ENCODE assay signal across 17 cellular contexts in genomic region chr5:14296533-14297331, GRCh38.
DNase-seq lines count a peak whose midpoint lies in the region; ATAC-seq, FAIRE-seq and TF ChIP-seq lines count a peak whose summit lies in the region.
"Had no signal": no experiment of that assay in that cellular context is flagged by ENCODE, and none has a peak within 500 bp of the region (broad histone marks: within the 10 kb centered on the region; RNA-seq: fewer than 3 reads in every experiment).

No MANE protein-coding gene starts in this region.

- H4K20me1 ChIP-seq in IMR-90 (ENCODE audit: insufficient read depth, low read length): peaks cover 87% of the 10 kb centered on the region

- H3K4me2 ChIP-seq in IMR-90 (ENCODE audit: low read depth, low read length): no peak overlapping the region
- H3K4me2 ChIP-seq: KMS-11 had no signal

- dilution Hi-C loops in IMR-90 (cut with HindIII; ENCODE audit: low sequenced_read_pairs, unreplicated experiment): no loop called here

- H3K27ac ChIP-seq in IMR-90 (ENCODE audit: insufficient read depth, low read length) (peak overlapping the region; percentile 14; the same call in 1 of the 2 replicates), pancreas (no peak overlapping the region)
- H3K27ac ChIP-seq: C4-2B, KMS-11 had no signal

- H4K91ac ChIP-seq in IMR-90 (ENCODE audit: insufficient read depth, low read depth, low read length): no peak overlapping the region

- no peak overlapping the region for H2BK15ac ChIP-seq in IMR-90 (ENCODE audit: low read depth, low read length)

- ATAC-seq in IMR-90 (ENCODE audit: low read depth): no peak
- peak in 3 of 4 donors; percentile 22 to 75 (median 75) for ATAC-seq in pancreas
- no peak for ATAC-seq in GM18498 (IDR thresholded peaks at IDR 0.05; ENCODE audit: unreplicated experiment)

- no peak for TF ChIP-seq POLR2A in IMR-90 (IDR thresholded peaks at IDR 0.05; ENCODE audit: low read depth, low read length)

- H3K4me1 ChIP-seq in IMR-90 (ENCODE audit: control insufficient read depth, insufficient read depth, low read length): peaks cover 39% of the 10 kb centered on the region
- no peaks in the 10 kb centered on the region for H3K4me1 ChIP-seq in pancreas

- FAIRE-seq in pancreas (lab: Jason Lieb, UNC): no peak
- FAIRE-seq: bronchial epithelial cell had no signal

- peak overlapping the region; percentile 62 for H2BK5ac ChIP-seq in IMR-90 (ENCODE audit: low read depth, low read length, poor library complexity, severe bottlenecking)

- 100% methylated on average over 1 of the region's 14 CpGs; no CpG with 5 or more reads in 1 of the 2 experiments for WGBS in IMR-90 (ENCODE audit: extremely low coverage in 2 of 2, insufficient read length in 1 of 2), 2 experiments
- 87 to 91% methylated on average over 14 of the region's 14 CpGs for WGBS in pancreas, 2 donors

- no peak overlapping the region for H2AFZ ChIP-seq in IMR-90 (replicated peaks; ENCODE audit: low read length, poor library complexity)

- no peak overlapping the region for H3K18ac ChIP-seq in IMR-90 (ENCODE audit: low read depth, low read length)

- POLR2A ChIA-PET in IMR-90 (lab: Charles Lee; ENCODE audit: unreplicated experiment): no interaction called here

- H3K56ac ChIP-seq in IMR-90 (ENCODE audit: extremely low read depth, insufficient read depth, low read length): no peak overlapping the region

- H4K5ac ChIP-seq in IMR-90 (ENCODE audit: low read depth, low read length): no peak overlapping the region

- H3K4me3 ChIP-seq in IMR-90 (ENCODE audit: insufficient read depth, low read depth, low read length) (no peak overlapping the region), fibroblast of the aortic adventitia (ENCODE audit: low read depth, low read length) (no peak overlapping the region), pancreas (no peak overlapping the region)

- intact Hi-C loops in IMR-90 (cut with micrococcal nuclease) (no loop called here), pancreas (cut with DNase I) (no loop called here)

- H3K9me3 ChIP-seq in IMR-90 (ENCODE audit: control insufficient read depth, insufficient read depth, low read length) (no peaks in the 10 kb centered on the region), pancreas (no peaks in the 10 kb centered on the region)

- H4K8ac ChIP-seq in IMR-90 (ENCODE audit: low read depth in 2 of 2, low read length in 2 of 2): no peak overlapping the region

- H3K23ac ChIP-seq in IMR-90 (ENCODE audit: low read depth, low read length): 0 out of 2 replicates have a peak overlapping the region, but pooled peaks have one; percentile 11

- H3K14ac ChIP-seq in IMR-90 (replicated peaks; ENCODE audit: low read depth, low read length): no peak overlapping the region

- no peak overlapping the region for H2AK5ac ChIP-seq in IMR-90 (ENCODE audit: low read depth, low read length)

- H2AK9ac ChIP-seq in IMR-90 (replicated peaks; ENCODE audit: low read depth, low read length, poor library complexity): no peak overlapping the region

- peaks cover 34% of the 10 kb centered on the region for H3K9me1 ChIP-seq in IMR-90 (ENCODE audit: insufficient read depth, low read length)

- H3K79me1 ChIP-seq in IMR-90 (ENCODE audit: low read depth in 1 of 2, low read length in 2 of 2): peaks cover 54 to 91% of the 10 kb centered on the region in 2 experiments

- TF ChIP-seq CTCF in IMR-90 (conservative IDR thresholded peaks at IDR 0.05; ENCODE audit: low read depth, low read length) (no peak), fibroblast of the aortic adventitia (IDR thresholded peaks at IDR 0.05; ENCODE audit: insufficient read depth, low read length) (no peak), pancreas (IDR thresholded peaks at IDR 0.05) (no peak)

- no peak overlapping the region for H2BK20ac ChIP-seq in IMR-90 (ENCODE audit: low read depth, low read length)

- H3K9ac ChIP-seq in IMR-90 (ENCODE audit: low read depth, low read length): no peak overlapping the region
- H3K9ac ChIP-seq: KMS-11 had no signal

- in situ Hi-C loops in IMR-90 (cut with MboI; ENCODE audit: low sequenced_read_pairs): no loop called here

- H3K36me3 ChIP-seq in IMR-90 (ENCODE audit: control insufficient read depth, insufficient read depth, low read length) (peaks cover 66% of the 10 kb centered on the region), pancreas (peaks cover 0 to 4% (median 0%) of the 10 kb centered on the region in 3 donors)

- CTCF ChIA-PET in IMR-90 (lab: Yijun Ruan, JAX): no interaction called here

- H2BK120ac ChIP-seq in IMR-90 (ENCODE audit: low read depth, low read length): no peak overlapping the region

- no TSS peak for BruUV-seq in IMR-90 (replicated peaks; lab: Mats Ljungman, UMichigan)

- no peak for TF ChIP-seq RAD21 in IMR-90 (IDR thresholded peaks at IDR 0.05; ENCODE audit: low read length)

- no peaks in the 10 kb centered on the region for H3K27me3 ChIP-seq in IMR-90 (ENCODE audit: control insufficient read depth, insufficient read depth, low read length)
- no peaks in the 10 kb centered on the region for H3K27me3 ChIP-seq in pancreas

- no peak overlapping the region for H3K4ac ChIP-seq in IMR-90 (ENCODE audit: low read depth, low read length)

- DNase-seq in IMR-90 (peak; percentile 36), NCI-H446 treated with DMSO at 0.1 percent for 48 hours (lab: John Stamatoyannopoulos, UW) (peak; percentile 90), fibroblast of the aortic adventitia (ENCODE audit: low read depth) (peak; percentile 26), pancreas (no peak), OCI-M2 (lab: John Stamatoyannopoulos, UW; ENCODE audit: unreplicated experiment) (no peak), Kasumi-1 (lab: John Stamatoyannopoulos, UW) (no peak)
- DNase-seq in activated naive CD4-positive, alpha-beta T cell treated with Interleukin-2 at 50 U/mL for 16 hours: no peak
- DNase-seq: activated gamma-delta T cell treated with Interleukin-2 at 50 U/mL for 16 hours; DMS79 treated with DMSO at 0.1 percent for 48 hours; endodermal cell; naive B cell; NCI-H2107; stimulated activated CD4-positive, alpha-beta T cell treated with anti-CD3 and anti-CD28 coated beads, Interleukin-2, amount 100 ng/mL, for 48 hours had no signal

TF ChIP-seq in IMR-90, 13 proteins besides CTCF, POLR2A, EP300 and RAD21:
- TF ChIP-seq USF2 (IDR thresholded peaks at IDR 0.05; ENCODE audit: low read depth, low read length): no peak

Comparison
In these comparisons a context has a peak if more than half of its experiments do, and no peak if none do; other contexts are left out.
1. ATAC-seq: peak in pancreas (3 of 4); none in IMR-90 (single experiment) and GM18498 (single experiment).
2. DNase-seq: peak in IMR-90 (single experiment), NCI-H446 treated with DMSO at 0.1 percent for 48 hours (single experiment) and fibroblast of the aortic adventitia (single experiment); none in pancreas (0 of 6), OCI-M2 (single experiment), Kasumi-1 (0 of 2) and activated naive CD4-positive, alpha-beta T cell treated with Interleukin-2 at 50 U/mL for 16 hours (single experiment).